ENCODE assay signal across 1 cellular context in the genomic region with DNA sequence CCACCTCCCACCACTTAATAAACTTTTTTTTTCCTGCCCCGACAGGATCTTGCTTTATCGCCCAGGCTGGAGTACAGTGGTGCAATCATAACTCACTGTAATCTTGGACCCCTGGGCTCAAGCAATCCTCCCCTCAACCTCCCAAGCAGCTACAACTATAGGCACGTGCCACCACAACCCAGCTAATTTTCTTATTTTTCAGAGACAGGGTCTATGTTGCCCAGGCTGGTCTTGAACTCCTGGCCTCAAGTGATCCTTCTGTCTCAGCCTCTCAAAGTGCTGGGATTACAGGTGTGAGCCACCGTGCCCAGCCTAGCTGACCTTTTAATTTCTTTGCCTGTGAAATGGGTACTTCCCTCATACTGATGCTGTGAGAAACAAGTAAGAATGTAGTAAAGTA.
TF ChIP-seq lines count a peak whose summit lies in the region.

No MANE protein-coding gene starts in this region.

TF ChIP-seq in GM12878, 131 proteins besides CTCF, POLR2A, EP300 and RAD21:
- TF ChIP-seq ZNF24 (IDR thresholded peaks at IDR 0.05): no peak
- no peak for TF ChIP-seq IRF4 (IDR thresholded peaks at IDR 0.05; ENCODE audit: low read depth, low read length)
- 0 out of 2 replicates have a peak, but pooled peaks have one; percentile 31 for TF ChIP-seq PML (IDR thresholded peaks at IDR 0.05; ENCODE audit: low read length)
- TF ChIP-seq ZNF384 (IDR thresholded peaks at IDR 0.05; ENCODE audit: borderline replicate concordance, low read depth, low read length): no peak
- TF ChIP-seq BHLHE40 (IDR thresholded peaks at IDR 0.05; ENCODE audit: borderline replicate concordance in 1 of 2, low read depth in 2 of 2, low read length in 1 of 2): peak in 1 of 2 experiments; percentile 45; a peak in 1 of 4 replicates
